8 cellular contexts compared by ENCODE assay signal in the genomic region with DNA sequence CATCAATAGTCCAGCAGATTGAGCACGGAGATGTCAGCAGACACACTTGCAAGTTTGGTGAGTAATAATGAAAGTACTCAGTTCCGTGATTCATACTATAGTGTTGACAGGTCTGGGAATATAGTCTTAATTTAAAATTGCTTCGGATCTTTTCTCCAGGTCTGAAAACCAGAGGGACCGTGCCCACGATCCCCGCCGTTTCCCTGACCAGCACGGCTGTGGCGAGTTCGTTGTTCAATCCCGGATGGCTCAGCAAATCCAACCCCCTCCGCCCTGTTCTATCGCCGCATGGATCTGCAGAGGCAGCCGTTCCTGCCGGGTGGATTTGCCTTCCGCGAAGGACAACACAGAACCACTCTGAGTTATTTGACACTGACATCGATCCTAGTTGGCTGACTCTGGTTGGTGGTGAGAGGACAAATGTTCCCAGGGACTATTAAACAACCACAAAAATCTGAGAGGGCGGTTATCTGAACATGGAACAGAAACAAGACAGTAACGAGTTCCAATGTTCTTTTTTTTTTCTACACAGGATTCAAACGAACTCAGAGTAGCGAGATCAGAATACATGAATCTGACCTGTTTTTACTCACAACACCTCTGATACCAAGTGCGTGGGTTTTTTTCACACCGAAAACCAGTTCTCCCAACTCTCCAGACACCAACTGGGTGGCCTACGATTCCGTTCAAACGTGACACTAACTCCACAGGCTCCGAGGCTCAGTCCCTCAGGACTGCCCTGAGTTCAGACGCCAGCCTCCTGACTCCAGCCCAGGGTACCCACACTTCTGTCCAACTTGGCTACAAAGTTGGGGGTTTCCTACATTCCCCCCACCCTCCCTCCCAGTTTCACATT. TPM values are rescaled to one million over a fixed set of nuclear protein-coding genes. Genes with fewer than 3 reads are reported as not detected.
DNase-seq lines count a peak whose midpoint lies in the region; ATAC-seq and TF ChIP-seq lines count a peak whose summit lies in the region.

No MANE protein-coding gene starts in this region.

- DNase-seq in CD14-positive monocyte (ENCODE audit: low spot score) (peak; percentile 66), SK-MEL-5 (ENCODE audit: low read depth, low spot score) (peak; percentile 21), epithelial cell of esophagus (ENCODE audit: low read depth) (peak; percentile 85), sciatic nerve (ENCODE audit: low spot score) (peak; percentile 70), substantia nigra (lab: John Stamatoyannopoulos, UW) (no peak), NCI-H128 (lab: John Stamatoyannopoulos, UW; ENCODE audit: unreplicated experiment) (no peak)

- TF ChIP-seq CTCF in CD14-positive monocyte (IDR thresholded peaks at IDR 0.05) (no peak), epithelial cell of esophagus (IDR thresholded peaks at IDR 0.05; ENCODE audit: insufficient read depth, low read depth, low read length, missing control alignments) (no peak)

- H3K4me1 Mint-ChIP-seq in CD14-positive monocyte, result peaks cover 43% of the 10 kb centered on the region

- peaks cover 3 to 5% of the 10 kb centered on the region in 2 donors for H3K36me3 Mint-ChIP-seq in CD14-positive monocyte

- peak overlapping the region; percentile 14 to 91 (median 79) for H3K27ac Mint-ChIP-seq in CD14-positive monocyte

- in situ Hi-C loops in SK-MEL-5 (cut with HindIII; ENCODE audit: low pct_unique_long_range_greater_than_20kb, low sequenced_read_pairs), result no loop called here

- peaks cover 3 to 19% (median 12%) of the 10 kb centered on the region in 3 donors for H3K27me3 Mint-ChIP-seq in CD14-positive monocyte (ENCODE audit: low read depth in 3 of 3)

- peak overlapping the region; percentile 41 for H3K4me3 ChIP-seq in epithelial cell of esophagus (ENCODE audit: low read length)

- H3K27ac ChIP-seq in substantia nigra (ENCODE audit: low read depth, low read length, poor library complexity, severe bottlenecking), result no peak overlapping the region

- peak overlapping the region; percentile 6 to 78 for H3K4me3 Mint-ChIP-seq in CD14-positive monocyte

- ATAC-seq in GM19043 (IDR thresholded peaks at IDR 0.05; ENCODE audit: low read depth, unreplicated experiment) (peak; percentile 48), HG03139 (IDR thresholded peaks at IDR 0.05; ENCODE audit: unreplicated experiment) (peak; percentile 46), sciatic nerve (peak; percentile 62)

- intact Hi-C loops in CD14-positive monocyte (cut with micrococcal nuclease), result no loop called here
- intact Hi-C loops in sciatic nerve (cut with DNase I), result loop anchor here (10.0 kb wide), 1 partner anchor 63 kb away; a partner anchor contains a TSS

- peaks cover 0 to 2% (median 0%) of the 10 kb centered on the region in 7 donors for H3K9me3 Mint-ChIP-seq in CD14-positive monocyte

RNA-seq across cellular contexts. Expression of a gene that starts 52.7 kb away (rescaled TPM):
- polyA plus RNA-seq in CD14-positive monocyte, result 10 to 100 TPM; 44.5 to 51.4 TPM
- 19.0 and 23.1 TPM in 2 replicates for total RNA-seq in SK-MEL-5 (2014; rRNA removed; shearing (Covaris generic))
- 35.3 and 35.6 TPM in 2 replicates for polyA plus RNA-seq in SK-MEL-5 (2015; cell fraction: cytosol; rRNA removed)
- polyA plus RNA-seq in SK-MEL-5 (2015; cell fraction: nucleus; rRNA removed), result 115 and 165 TPM in 2 replicates
- total RNA-seq in sciatic nerve, result 95.0 TPM

Comparison
In these comparisons a context has a peak if more than half of its experiments do, and no peak if none do; other contexts are left out.
1. DNase-seq: peak in CD14-positive monocyte (single experiment), SK-MEL-5 (single experiment), epithelial cell of esophagus (single experiment) and sciatic nerve (single experiment); none in substantia nigra (0 of 49) and NCI-H128 (single experiment).
2. Peak in every context shown above with its lines, with median percentiles within 50 percentile points of each other: ATAC-seq.